ENCODE assay signal across 8 cellular contexts in genomic region chr12:66269757-66270383, GRCh38. TPM values are rescaled to one million over a fixed set of nuclear protein-coding genes. Genes with fewer than 3 reads are reported as not detected.
DNase-seq lines count a peak whose midpoint lies in the region; ATAC-seq, FAIRE-seq and TF ChIP-seq lines count a peak whose summit lies in the region.

No MANE protein-coding gene starts in this region.

- peak; percentile 82 for FAIRE-seq in GM12891 (lab: Jason Lieb, UNC)

- peak; percentile 52 to 78 for ATAC-seq in lower lobe of right lung

- intact Hi-C loops in dorsolateral prefrontal cortex (cut with DNase I) (loop anchor here (5.0 to 10.0 kb wide), 3 partner anchors 135 to 425 kb away; no protein-coding TSS in a partner anchor), lower lobe of right lung (cut with DNase I) (no loop called here)

- no peaks in the 10 kb centered on the region for H3K9me3 ChIP-seq in Peyer's patch
- no peaks in the 10 kb centered on the region for H3K9me3 ChIP-seq in lower lobe of right lung

- H3K36me3 ChIP-seq in Peyer's patch (no peaks in the 10 kb centered on the region), lower lobe of right lung (no peaks in the 10 kb centered on the region)

- TF ChIP-seq POLR2A in GM12891 (IDR thresholded peaks at IDR 0.05; ENCODE audit: low read depth, low read length) (no peak), Peyer's patch (IDR thresholded peaks at IDR 0.05) (no peak)

- no peak overlapping the region for H3K4me3 ChIP-seq in Jurkat, Clone E6-1 (ENCODE audit: low read length)
- H3K4me3 ChIP-seq in Peyer's patch (no peak overlapping the region), dorsolateral prefrontal cortex (peak overlapping the region in 2 of 59 donors; percentile 7 to 11), lower lobe of right lung (no peak overlapping the region)

- no peaks in the 10 kb centered on the region for H3K4me1 ChIP-seq in Peyer's patch
- peaks cover 3% of the 10 kb centered on the region for H3K4me1 ChIP-seq in lower lobe of right lung

- peak; percentile 27 to 78 (median 64) for TF ChIP-seq CTCF in Peyer's patch (IDR thresholded peaks at IDR 0.05)
- peak; percentile 55 to 82 (median 73) for TF ChIP-seq CTCF in dorsolateral prefrontal cortex (IDR thresholded peaks at IDR 0.05 in 54 of 56, conservative IDR thresholded peaks at IDR 0.05 in 2 of 56; ENCODE audit: low read depth in 1 of 56, partially characterized antibody in 56 of 56)
- peak; percentile 64 for TF ChIP-seq CTCF in lower lobe of right lung (IDR thresholded peaks at IDR 0.05)

- DNase-seq in AG20443 (ENCODE audit: low spot score) = peak; percentile 72
- no peak for DNase-seq in GM12891 (ENCODE audit: insufficient read length, low spot score)
- DNase-seq in Jurkat, Clone E6-1 (ENCODE audit: low read depth, low spot score) = peak; percentile 61
- DNase-seq in Peyer's patch = no peak
- DNase-seq in dorsolateral prefrontal cortex = peak in 2 of 10 donors; percentile 28 to 36
- no peak for DNase-seq in lower lobe of right lung
- no peak for DNase-seq in T1000 (lab: John Stamatoyannopoulos, UW)
- DNase-seq in stimulated activated CD4-positive, alpha-beta T cell treated with anti-CD3 and anti-CD28 coated beads, Interleukin-2, amount 100 ng/mL, for 48 hours = no peak

- H3K27me3 ChIP-seq in Peyer's patch = no peaks in the 10 kb centered on the region
- no peaks in the 10 kb centered on the region for H3K27me3 ChIP-seq in dorsolateral prefrontal cortex
- no peaks in the 10 kb centered on the region for H3K27me3 ChIP-seq in lower lobe of right lung (ENCODE audit: low read depth)

- H3K27ac ChIP-seq in Peyer's patch = no peak overlapping the region
- peak overlapping the region in 13 of 59 donors; percentile 3 to 70 (median 28) for H3K27ac ChIP-seq in dorsolateral prefrontal cortex
- no peak overlapping the region for H3K27ac ChIP-seq in lower lobe of right lung

TF ChIP-seq in GM12891, 5 proteins besides CTCF, POLR2A, EP300 and RAD21:
- TF ChIP-seq PAX5 (IDR thresholded peaks at IDR 0.05; ENCODE audit: insufficient read depth, low read length, severe bottlenecking) (no peak), POU2F2 (IDR thresholded peaks at IDR 0.05; ENCODE audit: low read depth, low read length) (no peak), TAF1 (IDR thresholded peaks at IDR 0.05; ENCODE audit: low read depth, low read length) (no peak), SPI1 (IDR thresholded peaks at IDR 0.05; ENCODE audit: low read depth, low read length) (no peak), POLR2AphosphoS5 (IDR thresholded peaks at IDR 0.05; ENCODE audit: low read depth, low read length) (no peak)

RNA-seq across cellular contexts. Expression of gene HELB, which starts 32.4 kb away (rescaled TPM):
- 2.0 TPM for polyA plus RNA-seq in GM12891 (2012; ENCODE audit: low read depth, missing spikeins)
- polyA plus RNA-seq in Jurkat, Clone E6-1 (2012; ENCODE audit: insufficient read depth, insufficient read length) = 1.8 TPM
- total RNA-seq in Peyer's patch (10 to 100 TPM in 2 of 4 donors, 1 to 10 TPM in 2; 6.1 to 19.8 (median 8.3) TPM), dorsolateral prefrontal cortex (10 to 100 TPM in 1 of 120 experiments, 1 to 10 TPM in 119; 1.2 to 14.2 (median 3.5) TPM), lower lobe of right lung (6.4 TPM)

Comparison
In these comparisons a context has a peak if more than half of its experiments do, and no peak if none do; other contexts are left out.
1. DNase-seq: peak in AG20443 (single experiment) and Jurkat, Clone E6-1 (single experiment); none in GM12891 (single experiment), Peyer's patch (0 of 3), lower lobe of right lung (single experiment), T1000 (single experiment) and stimulated activated CD4-positive, alpha-beta T cell treated with anti-CD3 and anti-CD28 coated beads, Interleukin-2, amount 100 ng/mL, for 48 hours (0 of 2).
2. Peak in every context shown above with its lines, with median percentiles within 50 percentile points of each other: CTCF ChIP-seq.